8 cellular contexts compared by ENCODE assay signal in genomic region chr2:206556357-206556949, GRCh38.
DNase-seq lines count a peak whose midpoint lies in the region; ATAC-seq, FAIRE-seq and TF ChIP-seq lines count a peak whose summit lies in the region.

No MANE protein-coding gene starts in this region.

- H4K20me1 ChIP-seq in K562 (replicated peaks; ENCODE audit: control insufficient read depth, insufficient read depth, low read length), result no peaks in the 10 kb centered on the region

- TF ChIP-seq POLR2A in K562 (conservative IDR thresholded peaks at IDR 0.05), result no peak

- H3K9me1 ChIP-seq in K562 (ENCODE audit: control insufficient read depth, insufficient read depth, low read length), result no peaks in the 10 kb centered on the region

- POLR2A ChIA-PET in K562 (lab: Yijun Ruan, JAX), result interaction anchor here (0.5 to 0.6 kb wide), 2 partner anchors 58 to 281 kb away, joined by 3 to 4 read pairs; no protein-coding TSS in a partner anchor

- H3K4me3 ChIP-seq in K562 (no peak overlapping the region), lower lobe of right lung (no peak overlapping the region)

- H3K9me3 ChIP-seq in K562 (replicated peaks; ENCODE audit: control insufficient read depth, insufficient read depth, low read depth, low read length) (no peaks in the 10 kb centered on the region), lower lobe of right lung (no peaks in the 10 kb centered on the region)

- BruUV-seq in K562 (replicated peaks; lab: Mats Ljungman, UMichigan), result no TSS peak

- no peaks in the 10 kb centered on the region for H3K79me2 ChIP-seq in K562 (ENCODE audit: control insufficient read depth, insufficient read depth, low read length)

- TF ChIP-seq CTCF in D721Med (IDR thresholded peaks at IDR 0.05; ENCODE audit: insufficient read depth, missing control alignments) (peak; percentile 55), K562 (IDR thresholded peaks at IDR 0.05 in 2 of 3, conservative IDR thresholded peaks at IDR 0.05 in 1 of 3; ENCODE audit: insufficient read depth in 2 of 3, low read depth in 1 of 3, low read length in 3 of 3) (peak; percentile 29 to 59 (median 31); a peak in 3 of 6 replicates), lower lobe of right lung (IDR thresholded peaks at IDR 0.05) (peak; percentile 42)

- TF ChIP-seq EP300 in K562 (IDR thresholded peaks at IDR 0.05; ENCODE audit: low read length), result no peak

- no peak overlapping the region for H3K4me2 ChIP-seq in K562 (ENCODE audit: insufficient read depth, low read length)

- H3K27me3 ChIP-seq in K562 (ENCODE audit: control insufficient read depth in 2 of 2, insufficient read depth in 2 of 2, low read length in 2 of 2) (no peaks in the 10 kb centered on the region), lower lobe of right lung (ENCODE audit: low read depth) (no peaks in the 10 kb centered on the region)

- intact Hi-C loops in K562 (cut with micrococcal nuclease), result loop anchor here (1.0 to 10.0 kb wide), 3 partner anchors 164 to 918 kb away; no protein-coding TSS in a partner anchor
- intact Hi-C loops in lower lobe of right lung (cut with DNase I), result no loop called here

- DNase-seq in D721Med (ENCODE audit: insufficient read length, low spot score) (no peak), NCI-H345 treated with DMSO at 0.1 percent for 48 hours (lab: John Stamatoyannopoulos, UW; ENCODE audit: unreplicated experiment) (peak; percentile 24), K562 (ENCODE audit: extremely low read depth in 1 of 4, low spot score in 3 of 4) (peak; percentile 12 to 33 (median 18)), lower lobe of right lung (no peak)

- CTCF ChIA-PET in K562 (lab: Yijun Ruan, JAX; ENCODE audit: low intra/inter-chr PET ratio), result no interaction called here

- in situ Hi-C loops in K562 (cut with MboI), result loop anchor here (25.0 kb wide), 1 partner anchor 906 kb away; no protein-coding TSS in a partner anchor

- H2AFZ ChIP-seq in K562 (ENCODE audit: low read depth, low read length), result no peak overlapping the region

- ATAC-seq in GM21515 (IDR thresholded peaks at IDR 0.05; ENCODE audit: unreplicated experiment) (peak; percentile 77), K562 (peak; percentile 71), lower lobe of right lung (no peak), GM19397 (IDR thresholded peaks at IDR 0.05; ENCODE audit: unreplicated experiment) (no peak), HG02852 (IDR thresholded peaks at IDR 0.05; ENCODE audit: unreplicated experiment) (no peak), GM21723 (IDR thresholded peaks at IDR 0.05; ENCODE audit: unreplicated experiment) (no peak)

- TF ChIP-seq RAD21 in K562 (CRISPR knock-in tag; conservative IDR thresholded peaks at IDR 0.05 in 1 of 2, IDR thresholded peaks at IDR 0.05 in 1 of 2), result peak in 1 of 2 experiments; percentile 50; a peak in 3 of 4 replicates

- 10% methylated on average over 5 of the region's 5 CpGs for WGBS in K562 (ENCODE audit: insufficient coverage, low coverage, missing lambda C conversion rate)

- H3K36me3 ChIP-seq in K562 (ENCODE audit: control insufficient read depth, insufficient read depth, low read length), result no peaks in the 10 kb centered on the region
- no peaks in the 10 kb centered on the region for H3K36me3 ChIP-seq in lower lobe of right lung

- FAIRE-seq in D721Med (lab: Jason Lieb, UNC) (peak; percentile 87), K562 (lab: Jason Lieb, UNC) (peak; percentile 40)

- H3K27ac ChIP-seq in K562 (ENCODE audit: extremely low read depth, low read depth, low read length), result no peak overlapping the region
- H3K27ac ChIP-seq in lower lobe of right lung, result no peak overlapping the region

- H3K4me1 ChIP-seq in K562 (replicated peaks in 1 of 2; ENCODE audit: control insufficient read depth in 2 of 2, insufficient read depth in 2 of 2, low read length in 2 of 2), result no peaks in the 10 kb centered on the region
- no peaks in the 10 kb centered on the region for H3K4me1 ChIP-seq in lower lobe of right lung

- H3K9ac ChIP-seq in K562 (ENCODE audit: insufficient read depth in 1 of 2, low read depth in 2 of 2, low read length in 2 of 2), result no peak overlapping the region

TF ChIP-seq in K562, 482 proteins besides CTCF, POLR2A, EP300 and RAD21:
- TF ChIP-seq ZNF551 (CRISPR knock-in tag; IDR thresholded peaks at IDR 0.05) (no peak), SIN3A (IDR thresholded peaks at IDR 0.05; ENCODE audit: borderline replicate concordance in 2 of 2, control insufficient read depth in 1 of 2, low read depth in 2 of 2, low read length in 2 of 2) (no peak), CHAMP1 (IDR thresholded peaks at IDR 0.05) (no peak), MTA1 (IDR thresholded peaks at IDR 0.05; ENCODE audit: borderline replicate concordance) (no peak), ZNF316 (IDR thresholded peaks at IDR 0.05) (no peak), ILK (tag; IDR thresholded peaks at IDR 0.05; ENCODE audit: borderline replicate concordance, low read depth) (no peak), ZNF830 (CRISPR knock-in tag; IDR thresholded peaks at IDR 0.05) (no peak), RERE (CRISPR knock-in tag; IDR thresholded peaks at IDR 0.05; ENCODE audit: borderline replicate concordance) (no peak), XRCC5 (IDR thresholded peaks at IDR 0.05; ENCODE audit: low read depth, low read length) (no peak), EGR1 (conservative IDR thresholded peaks at IDR 0.05) (no peak)

Comparison
In these comparisons a context has a peak if more than half of its experiments do, and no peak if none do; other contexts are left out.
1. DNase-seq: peak in NCI-H345 treated with DMSO at 0.1 percent for 48 hours (single experiment) and K562 (4 of 4); none in D721Med (single experiment) and lower lobe of right lung (single experiment).
2. ATAC-seq: peak in GM21515 (single experiment) and K562 (single experiment); none in lower lobe of right lung (0 of 2), GM19397 (single experiment), HG02852 (single experiment) and GM21723 (single experiment).
3. Peak in every context shown above with its lines, with median percentiles within 50 percentile points of each other: CTCF ChIP-seq.